Comparison of ENCODE assay signal across 7 cellular contexts in the genomic region with DNA sequence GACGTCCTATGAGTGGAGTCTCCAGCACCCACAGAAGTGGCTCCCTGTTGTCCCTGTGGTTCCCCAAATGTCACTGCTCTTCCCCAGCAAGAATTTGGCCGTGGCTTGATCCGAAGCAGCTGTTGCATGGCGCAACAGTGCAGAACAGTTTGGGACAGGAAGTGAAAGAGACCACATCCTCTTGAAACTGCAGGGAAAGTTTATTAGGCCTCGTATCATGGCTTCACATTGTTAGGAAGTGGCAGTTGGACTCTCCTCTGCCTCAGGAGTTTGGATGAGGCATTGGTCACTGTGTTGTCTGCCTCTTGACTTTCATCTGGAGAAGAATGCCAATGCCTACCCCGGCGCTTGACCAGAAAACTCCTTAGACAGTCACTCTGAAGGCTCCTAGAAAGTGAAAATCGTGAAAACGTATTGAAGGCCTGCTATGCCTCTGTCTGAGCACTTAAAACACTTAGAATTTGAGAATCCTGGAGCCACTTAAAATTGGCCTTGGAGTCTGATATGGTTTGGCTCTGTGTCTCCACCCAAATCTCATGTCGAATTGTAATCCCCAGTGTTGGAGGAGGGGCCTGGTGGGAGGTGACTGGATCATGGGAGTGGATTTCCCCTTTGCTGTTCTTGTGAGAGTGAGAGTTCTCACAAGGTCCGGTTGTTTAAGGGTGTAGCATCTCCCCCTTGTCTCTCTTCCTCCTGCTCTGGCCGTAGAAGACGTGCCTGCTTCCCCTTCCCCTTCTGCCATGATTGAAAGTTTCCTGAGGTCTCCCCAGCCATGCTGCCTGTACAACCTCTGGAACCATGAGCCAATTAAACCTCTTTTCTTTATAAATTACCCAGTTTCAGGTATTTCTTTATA.
A peak's percentile ranks its signal among the peaks of the same experiment; 100 is the strongest.
DNase-seq lines count a peak whose midpoint lies in the region; ATAC-seq lines count a peak whose summit lies in the region.

No MANE protein-coding gene starts in this region.

- H3K9me3 ChIP-seq in MG63 = no peaks in the 10 kb centered on the region

- ATAC-seq in GM18868 (IDR thresholded peaks at IDR 0.05; ENCODE audit: unreplicated experiment) (peak; percentile 84), HG02884 (IDR thresholded peaks at IDR 0.05; ENCODE audit: unreplicated experiment) (peak; percentile 77)

- H3K4me3 ChIP-seq in MG63 = no peak overlapping the region

- no peaks in the 10 kb centered on the region for H3K27me3 ChIP-seq in MG63

- DNase-seq in SIG-M5 treated with dmso at 0.1 percent for 504 hours (lab: John Stamatoyannopoulos, UW; ENCODE audit: unreplicated experiment) (peak; percentile 97), iris pigment epithelial cell (ENCODE audit: low read depth) (peak; percentile 26), MG63 (no peak), NCI-H1417 treated with DMSO at 0.1 percent for 48 hours (lab: John Stamatoyannopoulos, UW) (no peak), NCI-H1092 treated with DMSO at 0.1 percent for 48 hours (lab: John Stamatoyannopoulos, UW) (no peak)

- H3K36me3 ChIP-seq in MG63 = no peaks in the 10 kb centered on the region

Comparison
In these comparisons a context has a peak if more than half of its experiments do, and no peak if none do; other contexts are left out.
1. DNase-seq: peak in SIG-M5 treated with dmso at 0.1 percent for 504 hours (single experiment) and iris pigment epithelial cell (single experiment); none in MG63 (single experiment), NCI-H1417 treated with DMSO at 0.1 percent for 48 hours (single experiment) and NCI-H1092 treated with DMSO at 0.1 percent for 48 hours (single experiment).